Comparison of ENCODE assay signal across 8 cellular contexts in the genomic region with DNA sequence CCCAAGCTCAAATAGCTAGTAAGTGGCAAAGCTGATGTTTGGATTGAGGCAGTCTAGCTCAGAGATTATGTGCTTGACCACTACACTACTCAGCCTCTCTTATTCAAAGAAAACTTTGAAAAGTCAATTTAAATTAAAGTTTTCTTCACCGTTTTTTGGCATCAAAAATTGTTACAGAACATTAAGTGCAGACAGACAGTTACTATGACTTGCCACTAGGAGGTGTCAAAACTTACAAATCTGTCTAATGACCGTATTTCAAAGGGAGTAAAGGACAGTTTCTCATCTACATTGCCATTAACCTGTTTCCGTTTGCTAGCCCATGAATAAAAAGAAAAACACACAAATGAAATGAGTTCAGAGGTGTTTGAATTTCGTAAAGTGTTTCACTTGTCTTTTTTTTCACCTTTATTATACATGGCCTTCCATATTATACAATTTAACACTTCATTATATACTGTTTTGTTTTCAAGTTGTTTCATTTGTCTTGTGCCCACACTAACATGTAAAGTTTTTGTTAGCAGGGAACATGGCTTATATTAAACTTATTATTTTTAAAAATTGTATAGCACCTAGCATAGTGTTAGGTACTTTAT. TPM values are rescaled to one million over a fixed set of nuclear protein-coding genes. Genes with fewer than 3 reads are reported as not detected.
A peak's percentile ranks its signal among the peaks of the same experiment; 100 is the strongest.
DNase-seq lines count a peak whose midpoint lies in the region; ATAC-seq and TF ChIP-seq lines count a peak whose summit lies in the region.

No MANE protein-coding gene starts in this region.

- H4K20me1 ChIP-seq in Karpas-422 (ENCODE audit: insufficient read depth, low read depth, low read length) (no peaks in the 10 kb centered on the region), osteoblast (ENCODE audit: insufficient read depth, low read length) (no peaks in the 10 kb centered on the region)

- peak overlapping the region; percentile 45 for H3K9ac ChIP-seq in Karpas-422 (ENCODE audit: low read length)

- H3K4me3 ChIP-seq in Karpas-422 (ENCODE audit: low read length): peak overlapping the region; percentile 47
- no peak overlapping the region for H3K4me3 ChIP-seq in osteoblast (ENCODE audit: insufficient read depth, low read length)

- H3K27me3 ChIP-seq in Karpas-422 (ENCODE audit: low read length): no peaks in the 10 kb centered on the region
- peaks cover 44% of the 10 kb centered on the region for H3K27me3 ChIP-seq in osteoblast (ENCODE audit: insufficient read depth, low read length)

- H3K4me1 ChIP-seq in Karpas-422 (ENCODE audit: low read length) (peaks cover 68% of the 10 kb centered on the region), osteoblast (ENCODE audit: insufficient read depth, low read length) (peaks cover 1% of the 10 kb centered on the region)

- DNase-seq in DMS153 (lab: John Stamatoyannopoulos, UW) (peak; percentile 14), Karpas-422 (peak; percentile 85), SHP77 (lab: John Stamatoyannopoulos, UW) (peak; percentile 27 to 38), erythroblast (lab: John Stamatoyannopoulos, UW) (peak; percentile 58 to 66), osteoblast (ENCODE audit: insufficient read length, low spot score, missing footprints) (no peak)
- no peak for DNase-seq in stimulated activated CD4-positive, alpha-beta T cell treated with anti-CD3 and anti-CD28 coated beads, Interleukin-1b, Interleukin-23, amount 100 ng/mL, for 48 hours

- H3K79me2 ChIP-seq in Karpas-422 (ENCODE audit: low read length): no peaks in the 10 kb centered on the region
- H3K79me2 ChIP-seq in osteoblast (ENCODE audit: insufficient read depth, low read length): no peaks in the 10 kb centered on the region

- H3K4me2 ChIP-seq in Karpas-422 (ENCODE audit: low read depth, low read length, poor library complexity, severe bottlenecking): peak overlapping the region; percentile 71
- H3K4me2 ChIP-seq in osteoblast (ENCODE audit: insufficient read depth, low read length): no peak overlapping the region

- H3K36me3 ChIP-seq in Karpas-422 (ENCODE audit: insufficient read depth, low read length): no peaks in the 10 kb centered on the region
- no peaks in the 10 kb centered on the region for H3K36me3 ChIP-seq in osteoblast (ENCODE audit: insufficient read depth, low read length)

- peak overlapping the region; percentile 97 for H3K27ac ChIP-seq in Karpas-422 (ENCODE audit: low read length)
- H3K27ac ChIP-seq in osteoblast (ENCODE audit: low read depth, low read length): no peak overlapping the region

- peak; percentile 64 for ATAC-seq in GM19455 (IDR thresholded peaks at IDR 0.05; ENCODE audit: unreplicated experiment)
- ATAC-seq in HG02970 (IDR thresholded peaks at IDR 0.05; ENCODE audit: low FRiP score, unreplicated experiment): no peak

- peak; percentile 75 for TF ChIP-seq CTCF in osteoblast (IDR thresholded peaks at IDR 0.05; ENCODE audit: extremely low read depth, low read depth, low read length)

- no peaks in the 10 kb centered on the region for H3K9me2 ChIP-seq in Karpas-422 (replicated peaks; ENCODE audit: insufficient read depth, low read length)

- H2AFZ ChIP-seq in Karpas-422 (ENCODE audit: low read length) (peak overlapping the region; percentile 86; the same call in 1 of the 2 replicates), osteoblast (ENCODE audit: low read length) (no peak overlapping the region)

- TF ChIP-seq POLR2A in erythroblast (IDR thresholded peaks at IDR 0.05; ENCODE audit: low read length): no peak

- H3K9me3 ChIP-seq in Karpas-422 (ENCODE audit: low read length) (no peaks in the 10 kb centered on the region), osteoblast (ENCODE audit: low read depth, low read length) (no peaks in the 10 kb centered on the region)

RNA-seq across cellular contexts. Expression of a gene that starts 57.4 kb away (rescaled TPM):
- total RNA-seq in Karpas-422 (2014; rRNA removed; shearing (Covaris generic); ENCODE audit: low replicate concordance): 34.6 and 36.3 TPM in 2 replicates
- total RNA-seq in osteoblast: 15.9 and 21.8 TPM in 2 replicates

Comparison
In these comparisons a context has a peak if more than half of its experiments do, and no peak if none do; other contexts are left out.
1. DNase-seq: peak in DMS153 (single experiment), Karpas-422 (single experiment), SHP77 (2 of 2) and erythroblast (2 of 2); none in osteoblast (single experiment) and stimulated activated CD4-positive, alpha-beta T cell treated with anti-CD3 and anti-CD28 coated beads, Interleukin-1b, Interleukin-23, amount 100 ng/mL, for 48 hours (single experiment).